Comparison of ENCODE assay signal across 19 cellular contexts in the genomic region with DNA sequence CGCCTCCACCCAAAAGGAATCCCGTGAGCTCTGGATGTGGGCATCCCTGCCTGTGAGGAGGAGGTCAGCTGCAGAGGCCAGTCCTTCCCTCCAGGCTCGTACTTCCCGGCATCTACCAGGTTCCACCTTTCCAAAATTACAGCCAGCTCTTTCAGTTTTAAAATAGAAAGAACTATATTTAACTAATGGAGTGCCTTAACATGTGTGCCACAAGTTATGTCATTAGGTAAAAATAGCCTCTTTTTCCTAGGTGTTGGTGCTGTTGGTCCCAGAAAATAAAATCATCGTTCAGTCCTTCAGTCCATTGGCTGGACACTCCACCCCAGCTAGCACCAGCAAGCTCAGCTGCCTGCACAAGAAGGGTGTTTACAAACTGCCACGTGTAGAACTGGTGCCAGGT.
"Had no signal": no experiment of that assay in that cellular context is flagged by ENCODE, and none has a peak within 500 bp of the region (broad histone marks: within the 10 kb centered on the region; RNA-seq: fewer than 3 reads in every experiment).

No MANE protein-coding gene starts in this region.

- H3K9me3 Mint-ChIP-seq: naive B cell had no signal

- H3K36me3 ChIP-seq: breast epithelium, pancreas, WERI-Rb-1 had no signal

- H3K4me1 ChIP-seq: adrenal gland, breast epithelium, sigmoid colon had no signal

- H3K27me3 Mint-ChIP-seq: naive B cell had no signal

- DNase-seq: activated CD4-positive, alpha-beta T cell treated with anti-CD3 and anti-CD28 coated beads for 1 hour; activated CD8-positive, alpha-beta memory T cell treated with anti-CD3 and anti-CD28 coated beads for 24 hours; activated naive CD4-positive, alpha-beta T cell treated with anti-CD3 and anti-CD28 coated beads, Interleukin-2, amount 50 U/mL, for 16 hours; adrenal gland; effector CD4-positive, alpha-beta T cell; head of caudate nucleus; kidney glomerular epithelial cell; mesenchymal stem cell; mucosa of descending colon; naive B cell; pancreas; sigmoid colon; spleen; stimulated activated naive CD4-positive, alpha-beta T cell; upper lobe of right lung; WERI-Rb-1 had no signal

- H3K27me3 ChIP-seq: adrenal gland, pancreas, sigmoid colon, spleen, upper lobe of right lung had no signal

- H3K27ac ChIP-seq: adrenal gland, breast epithelium, pancreas, sigmoid colon, upper lobe of right lung, WERI-Rb-1 had no signal

- FAIRE-seq: astrocyte, frontal cortex, pancreas had no signal

- H3K4me3 ChIP-seq: adrenal gland, breast epithelium, mucosa of descending colon, pancreas, sigmoid colon, spleen, upper lobe of right lung had no signal

- H3K9me3 ChIP-seq: adrenal gland, breast epithelium, mucosa of descending colon, pancreas, sigmoid colon, spleen, upper lobe of right lung had no signal

- H3K4me3 Mint-ChIP-seq: naive B cell had no signal

- ATAC-seq: mucosa of descending colon, pancreas, upper lobe of right lung had no signal
